In genomic region chr17:17663160-17664072, GRCh38 we compare ENCODE assay signal across 1 cellular context.
TF ChIP-seq lines count a peak whose summit lies in the region.

No MANE protein-coding gene starts in this region.

TF ChIP-seq in K562, 482 proteins besides CTCF, POLR2A, EP300 and RAD21 (continued from another document):
- TF ChIP-seq, protein P1, sequence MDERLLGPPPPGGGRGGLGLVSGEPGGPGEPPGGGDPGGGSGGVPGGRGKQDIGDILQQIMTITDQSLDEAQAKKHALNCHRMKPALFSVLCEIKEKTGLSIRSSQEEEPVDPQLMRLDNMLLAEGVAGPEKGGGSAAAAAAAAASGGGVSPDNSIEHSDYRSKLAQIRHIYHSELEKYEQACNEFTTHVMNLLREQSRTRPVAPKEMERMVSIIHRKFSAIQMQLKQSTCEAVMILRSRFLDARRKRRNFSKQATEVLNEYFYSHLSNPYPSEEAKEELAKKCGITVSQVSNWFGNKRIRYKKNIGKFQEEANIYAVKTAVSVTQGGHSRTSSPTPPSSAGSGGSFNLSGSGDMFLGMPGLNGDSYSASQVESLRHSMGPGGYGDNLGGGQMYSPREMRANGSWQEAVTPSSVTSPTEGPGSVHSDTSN (CRISPR knock-in tag; IDR thresholded peaks at IDR 0.05; ENCODE audit: low read depth): peak; percentile 65
- TF ChIP-seq, protein P1 (tag; conservative IDR thresholded peaks at IDR 0.05; ENCODE audit: low read depth): peak; percentile 88
- TF ChIP-seq CHD4 (IDR thresholded peaks at IDR 0.05; ENCODE audit: insufficient read depth, insufficient replicate concordance, low read depth, low read length, poor library complexity, severe bottlenecking): peak; percentile 88
- TF ChIP-seq STAT5A (IDR thresholded peaks at IDR 0.05; ENCODE audit: borderline replicate concordance, low read length): no peak
TF ChIP-seq in K562: peak in this region for 52.
